In the genomic region with DNA sequence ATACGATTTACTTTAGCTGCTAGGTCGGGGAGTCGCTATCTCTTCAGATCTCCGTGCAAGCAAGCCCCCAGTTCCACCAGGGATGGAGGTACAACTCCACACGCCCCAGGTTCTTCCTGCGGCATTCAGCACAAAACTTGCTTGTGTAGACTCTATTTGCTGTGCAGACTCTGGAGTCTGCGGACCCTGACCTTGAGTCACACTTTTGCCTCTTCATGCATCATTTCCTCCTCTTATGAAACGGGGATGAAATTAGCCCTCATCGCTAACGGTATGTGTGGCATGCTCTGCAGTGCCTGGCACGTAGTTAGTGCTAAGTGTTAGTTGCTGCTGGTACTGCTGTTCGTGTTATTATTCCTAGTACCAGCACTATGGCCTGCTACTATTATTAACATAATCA, we compare ENCODE assay signal across 16 cellular contexts.
"Had no signal": no experiment of that assay in that cellular context is flagged by ENCODE, and none has a peak within 500 bp of the region (broad histone marks: within the 10 kb centered on the region; RNA-seq: fewer than 3 reads in every experiment).

No MANE protein-coding gene starts in this region.

- H3K4me1 Mint-ChIP-seq: activated naive CD8-positive, alpha-beta T cell treated with anti-CD3 and anti-CD28 coated beads, Interleukin-2, amount 10 ng/mL, durations not matched to agents 7 days and 5 days; immature natural killer cell; nephron had no signal

- H3K9me3 Mint-ChIP-seq: immature natural killer cell, nephron had no signal

- H3K27ac Mint-ChIP-seq: activated naive CD8-positive, alpha-beta T cell treated with anti-CD3 and anti-CD28 coated beads, Interleukin-2, amount 10 ng/mL, durations not matched to agents 7 days and 5 days; immature natural killer cell; nephron; progenitor cell of endocrine pancreas had no signal

- H3K36me3 Mint-ChIP-seq: activated naive CD8-positive, alpha-beta T cell treated with anti-CD3 and anti-CD28 coated beads, Interleukin-2, amount 10 ng/mL, durations not matched to agents 7 days and 5 days; immature natural killer cell had no signal

- H3K4me3 ChIP-seq: gastrocnemius medialis, heart left ventricle, transverse colon had no signal

- ATAC-seq: gastrocnemius medialis; heart left ventricle; sciatic nerve; stimulated activated naive CD8-positive, alpha-beta T cell treated with anti-CD3 and anti-CD28 coated beads, Interleukin-15, Interleukin-2, amounts not matched to agents 100 U/mL and 50 U/mL, for 24 hours had no signal

- H3K4me1 ChIP-seq: gastrocnemius medialis, heart left ventricle, transverse colon had no signal

- H3K4me3 Mint-ChIP-seq: activated naive CD8-positive, alpha-beta T cell treated with anti-CD3 and anti-CD28 coated beads, Interleukin-2, amount 10 ng/mL, durations not matched to agents 7 days and 5 days; immature natural killer cell; nephron had no signal

- H3K9me3 ChIP-seq: gastrocnemius medialis, heart left ventricle, transverse colon had no signal

- H3K36me3 ChIP-seq: gastrocnemius medialis, heart left ventricle, transverse colon had no signal

- H3K27me3 Mint-ChIP-seq: activated naive CD8-positive, alpha-beta T cell treated with anti-CD3 and anti-CD28 coated beads, Interleukin-2, amount 10 ng/mL, durations not matched to agents 7 days and 5 days had no signal

- DNase-seq: activated CD4-positive, alpha-beta T cell treated with anti-CD3 and anti-CD28 coated beads, Interleukin-2, amount 50 U/mL, for 4 hours; activated CD4-positive, CD25-positive, alpha-beta regulatory T cell treated with anti-CD3 and anti-CD28 coated beads, Interleukin-2, amount 50 U/mL, for 72 hours; activated naive CD4-positive, alpha-beta T cell; activated naive CD8-positive, alpha-beta T cell treated with anti-CD3 and anti-CD28 coated beads, Interleukin-2, amount 10 ng/mL, durations not matched to agents 7 days and 5 days; activated T-cell treated with anti-CD3 and anti-CD28 coated beads for 4 hours; anterior cingulate cortex; erythroblast; gastrocnemius medialis; heart left ventricle; immature natural killer cell; nucleus accumbens; stimulated activated naive CD8-positive, alpha-beta T cell treated with anti-CD3 and anti-CD28 coated beads, Interleukin-15, Interleukin-2, amounts not matched to agents 100 U/mL and 50 U/mL, for 24 hours; transverse colon had no signal
